23 cellular contexts compared by ENCODE assay signal in genomic region chr21:44534688-44535087, GRCh38. TPM values are rescaled to one million over a fixed set of nuclear protein-coding genes. Genes with fewer than 3 reads are reported as not detected.
"Had no signal": no experiment of that assay in that cellular context is flagged by ENCODE, and none has a peak within 500 bp of the region (broad histone marks: within the 10 kb centered on the region; RNA-seq: fewer than 3 reads in every experiment).

No MANE protein-coding gene starts in this region.

- H3K36me3 Mint-ChIP-seq: activated naive CD8-positive, alpha-beta T cell treated with anti-CD3 and anti-CD28 coated beads, Interleukin-2, amount 10 ng/mL, durations not matched to agents 7 days and 5 days; brain; natural killer cell; T-cell had no signal

- H3K4me1 Mint-ChIP-seq: activated B cell treated with CpG ODN at 0.5 μM for 24 hours; activated naive CD8-positive, alpha-beta T cell treated with anti-CD3 and anti-CD28 coated beads, Interleukin-2, amount 10 ng/mL, durations not matched to agents 7 days and 5 days; endodermal cell; natural killer cell; T-cell had no signal

- H3K9me3 ChIP-seq: colonic mucosa, lower lobe of right lung, stomach had no signal

- H3K27me3 ChIP-seq: colonic mucosa, hepatocyte had no signal

- H3K36me3 ChIP-seq: colonic mucosa, lower lobe of right lung, stomach had no signal

- H3K27ac Mint-ChIP-seq: activated B cell treated with CpG ODN at 0.5 μM for 24 hours; activated naive CD8-positive, alpha-beta T cell treated with anti-CD3 and anti-CD28 coated beads, Interleukin-2, amount 10 ng/mL, durations not matched to agents 7 days and 5 days; brain; endodermal cell; natural killer cell; T-cell had no signal

- DNase-seq: activated B cell treated with CpG ODN at 0.5 μM for 24 hours; activated CD4-positive, alpha-beta T cell treated with anti-CD3 and anti-CD28 coated beads for 48 hours; activated naive CD8-positive, alpha-beta T cell treated with anti-CD3 and anti-CD28 coated beads, Interleukin-2, amount 10 ng/mL, durations not matched to agents 7 days and 5 days; central memory CD4-positive, alpha-beta T cell; colonic mucosa; foreskin fibroblast; lower lobe of right lung; natural killer cell; occipital lobe; posterior cingulate gyrus; SIG-M5; stomach; T-cell; trophoblast cell had no signal

- H3K4me1 ChIP-seq: colonic mucosa, lower lobe of right lung, stomach had no signal

- ATAC-seq: lower lobe of right lung, SK-N-SH treated with all-trans-retinoic acid at 6 μM for 48 hours, T-cell had no signal

- H3K27ac ChIP-seq: colonic mucosa, epithelial cell of prostate, hepatocyte, lower lobe of right lung, skin epidermis, stomach had no signal

- H3K9me3 Mint-ChIP-seq: activated naive CD8-positive, alpha-beta T cell treated with anti-CD3 and anti-CD28 coated beads, Interleukin-2, amount 10 ng/mL, durations not matched to agents 7 days and 5 days; endodermal cell; natural killer cell; T-cell had no signal

- H3K4me3 ChIP-seq: colonic mucosa, hepatocyte, lower lobe of right lung, skin epidermis, stomach had no signal

- H3K4me3 Mint-ChIP-seq: activated B cell treated with CpG ODN at 0.5 μM for 24 hours; activated naive CD8-positive, alpha-beta T cell treated with anti-CD3 and anti-CD28 coated beads, Interleukin-2, amount 10 ng/mL, durations not matched to agents 7 days and 5 days; brain; endodermal cell; natural killer cell; T-cell had no signal

RNA-seq across cellular contexts. Expression of gene KRTAP10-1, which starts 5.3 kb away (rescaled TPM):
- total RNA-seq: activated B cell treated with CpG ODN at 0.5 μM for 24 hours; activated CD8-positive, alpha-beta memory T cell treated with anti-CD3 and anti-CD28 coated beads for 36 hours; activated naive CD8-positive, alpha-beta T cell treated with anti-CD3 and anti-CD28 coated beads, Interleukin-2, amount 10 ng/mL, durations not matched to agents 7 days and 5 days; colonic mucosa; endodermal cell; hepatocyte; lower lobe of right lung; mesenteric fat pad; natural killer cell; occipital lobe; stomach; T-cell; temporal lobe had no signal

RNA-seq across cellular contexts. Expression of gene KRTAP10-2, which starts 16.6 kb away (rescaled TPM):
- total RNA-seq: activated B cell treated with CpG ODN at 0.5 μM for 24 hours; activated CD8-positive, alpha-beta memory T cell treated with anti-CD3 and anti-CD28 coated beads for 36 hours; activated naive CD8-positive, alpha-beta T cell treated with anti-CD3 and anti-CD28 coated beads, Interleukin-2, amount 10 ng/mL, durations not matched to agents 7 days and 5 days; colonic mucosa; endodermal cell; hepatocyte; lower lobe of right lung; mesenteric fat pad; natural killer cell; occipital lobe; stomach; T-cell; temporal lobe had no signal

RNA-seq across cellular contexts. Expression of gene KRTAP10-3, which starts 23.9 kb away (rescaled TPM):
- total RNA-seq: activated B cell treated with CpG ODN at 0.5 μM for 24 hours; activated CD8-positive, alpha-beta memory T cell treated with anti-CD3 and anti-CD28 coated beads for 36 hours; activated naive CD8-positive, alpha-beta T cell treated with anti-CD3 and anti-CD28 coated beads, Interleukin-2, amount 10 ng/mL, durations not matched to agents 7 days and 5 days; colonic mucosa; endodermal cell; hepatocyte; lower lobe of right lung; mesenteric fat pad; natural killer cell; occipital lobe; stomach; T-cell; temporal lobe had no signal

RNA-seq across cellular contexts. Expression of gene KRTAP10-4, which starts 38.8 kb away (rescaled TPM):
- total RNA-seq: activated B cell treated with CpG ODN at 0.5 μM for 24 hours; activated CD8-positive, alpha-beta memory T cell treated with anti-CD3 and anti-CD28 coated beads for 36 hours; activated naive CD8-positive, alpha-beta T cell treated with anti-CD3 and anti-CD28 coated beads, Interleukin-2, amount 10 ng/mL, durations not matched to agents 7 days and 5 days; colonic mucosa; endodermal cell; hepatocyte; lower lobe of right lung; mesenteric fat pad; natural killer cell; occipital lobe; stomach; T-cell; temporal lobe had no signal

RNA-seq across cellular contexts. Expression of gene KRTAP10-5, which starts 45.7 kb away (rescaled TPM):
- total RNA-seq: activated B cell treated with CpG ODN at 0.5 μM for 24 hours; activated CD8-positive, alpha-beta memory T cell treated with anti-CD3 and anti-CD28 coated beads for 36 hours; activated naive CD8-positive, alpha-beta T cell treated with anti-CD3 and anti-CD28 coated beads, Interleukin-2, amount 10 ng/mL, durations not matched to agents 7 days and 5 days; colonic mucosa; endodermal cell; hepatocyte; lower lobe of right lung; mesenteric fat pad; natural killer cell; occipital lobe; stomach; T-cell; temporal lobe had no signal
